ENCODE assay signal across 29 cellular contexts in the genomic region with DNA sequence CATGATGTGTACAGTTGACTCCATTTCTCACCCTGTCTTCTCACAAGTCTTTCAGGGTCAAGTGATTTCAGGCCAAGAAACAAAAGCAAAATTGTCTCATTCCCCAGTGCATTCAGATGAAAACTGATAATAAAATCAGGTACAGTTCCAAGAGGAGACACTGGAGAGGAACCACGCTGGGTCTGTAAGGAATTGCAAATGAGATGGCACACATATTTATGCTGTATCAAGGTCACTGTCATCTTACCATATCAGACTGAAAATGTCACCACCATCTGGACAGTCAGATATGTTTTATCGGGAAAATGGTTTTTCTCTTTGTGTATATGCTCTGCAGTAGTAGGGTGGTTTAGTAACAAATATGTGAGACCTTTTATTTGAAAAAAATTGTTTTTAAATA.
"Had no signal": no experiment of that assay in that cellular context is flagged by ENCODE, and none has a peak within 500 bp of the region (broad histone marks: within the 10 kb centered on the region; RNA-seq: fewer than 3 reads in every experiment).

No MANE protein-coding gene starts in this region.

- H3K9me3 ChIP-seq: ovary, psoas muscle, suprapubic skin, testis, transverse colon, uterus had no signal

- DNase-seq: naive thymus-derived CD4-positive, alpha-beta T cell; natural killer cell; occipital lobe; ovary; posterior cingulate gyrus; psoas muscle; right cardiac atrium; spleen; stimulated activated CD4-positive, alpha-beta T cell treated with anti-CD3 and anti-CD28 coated beads, Interleukin-12 subunit alpha, Interleukin-12 subunit beta, amount 100 ng/mL, for 4 hours; stimulated activated CD4-positive, alpha-beta T cell treated with anti-CD3 and anti-CD28 coated beads, Interleukin-1b, Interleukin-23, amount 100 ng/mL, for 48 hours; stimulated activated CD4-positive, alpha-beta T cell treated with anti-CD3 and anti-CD28 coated beads, Interleukin-4, amount 100 ng/mL, for 1 hour; stimulated activated CD4-positive, alpha-beta T cell treated with anti-CD3 and anti-CD28 coated beads, Interleukin-4, amount 100 ng/mL, for 4 hours; stimulated activated CD8-positive, alpha-beta memory T cell treated with anti-CD3 and anti-CD28 coated beads, Interleukin-4, amount 100 ng/mL, for 48 hours; stimulated activated naive CD4-positive, alpha-beta T cell; stimulated activated naive CD8-positive, alpha-beta T cell treated with anti-CD3 and anti-CD28 coated beads, Interleukin-15, amount 100 ng/mL, for 72 hours; stimulated activated naive CD8-positive, alpha-beta T cell treated with anti-CD3 and anti-CD28 coated beads, Interleukin-15, Interleukin-2, amounts not matched to agents 100 U/mL and 50 U/mL, for 24 hours; substantia nigra; testis; tibial artery; transverse colon; upper lobe of right lung; uterus had no signal

- H3K79me2 ChIP-seq: parathyroid adenoma had no signal

- H3K36me3 ChIP-seq: ovary, spleen, suprapubic skin, transverse colon, upper lobe of right lung, uterus had no signal

- H3K27ac ChIP-seq: neural progenitor cell, ovary, parathyroid adenoma, psoas muscle, skin epidermis, spleen, suprapubic skin, testis, tibial artery, transverse colon, upper lobe of right lung, uterus had no signal

- H3K4me1 ChIP-seq: neural progenitor cell, parathyroid adenoma, psoas muscle, spleen, suprapubic skin, testis, tibial artery, transverse colon, upper lobe of right lung, uterus had no signal

- H2AFZ ChIP-seq: neural progenitor cell, parathyroid adenoma had no signal

- H3K27me3 ChIP-seq: neural progenitor cell, ovary, spleen, suprapubic skin, testis, tibial artery, transverse colon, upper lobe of right lung, uterus had no signal

- H3K9ac ChIP-seq: neural progenitor cell, parathyroid adenoma had no signal

- H3K4me2 ChIP-seq: neural progenitor cell, smooth muscle cell had no signal

- H3K4me3 ChIP-seq: neural progenitor cell, ovary, psoas muscle, skin epidermis, smooth muscle cell, spleen, suprapubic skin, testis, tibial artery, transverse colon, upper lobe of right lung, uterus had no signal

- ATAC-seq: naive thymus-derived CD4-positive, alpha-beta T cell; natural killer cell; psoas muscle; right cardiac atrium; sciatic nerve; stimulated activated memory B cell treated with anti-CD40 and anti-IgM and Interleukin-4, amounts not matched to agents 10 μg/mL and 1 μg/mL and 100 μg/mL, for 72 hours; stimulated activated naive CD8-positive, alpha-beta T cell treated with anti-CD3 and anti-CD28 coated beads, Interleukin-15, amount 100 ng/mL, for 72 hours; stimulated activated naive CD8-positive, alpha-beta T cell treated with anti-CD3 and anti-CD28 coated beads, Interleukin-15, Interleukin-2, amounts not matched to agents 100 U/mL and 50 U/mL, for 24 hours; upper lobe of right lung had no signal
